ENCODE assay signal across 11 cellular contexts in genomic region chr5:147554285-147554817, GRCh38. TPM values are rescaled to one million over a fixed set of nuclear protein-coding genes. Genes with fewer than 3 reads are reported as not detected.
A peak's percentile ranks its signal among the peaks of the same experiment; 100 is the strongest.
DNase-seq lines count a peak whose midpoint lies in the region; ATAC-seq and TF ChIP-seq lines count a peak whose summit lies in the region.
"Had no signal": no experiment of that assay in that cellular context is flagged by ENCODE, and none has a peak within 500 bp of the region (broad histone marks: within the 10 kb centered on the region; RNA-seq: fewer than 3 reads in every experiment).

No MANE protein-coding gene starts in this region.

- TF ChIP-seq CTCF in osteoblast (IDR thresholded peaks at IDR 0.05; ENCODE audit: extremely low read depth, low read depth, low read length) = no peak

- H3K27me3 ChIP-seq in SJSA1 (replicated peaks) = no peaks in the 10 kb centered on the region
- no peaks in the 10 kb centered on the region for H3K27me3 ChIP-seq in osteoblast (ENCODE audit: insufficient read depth, low read length)

- H3K4me3 Mint-ChIP-seq in natural killer cell treated with Interleukin-12 subunit alpha and Interleukin-12 subunit beta and Interleukin-15 and Interleukin-18, amount 100 ng/mL, for 72 hours = no peak overlapping the region
- H3K4me3 Mint-ChIP-seq: activated CD4-positive, alpha-beta T cell treated with anti-CD3 and anti-CD28 coated beads for 36 hours had no signal

- ATAC-seq in HG03025 (IDR thresholded peaks at IDR 0.05; ENCODE audit: low FRiP score, unreplicated experiment) (no peak), HG02870 (IDR thresholded peaks at IDR 0.05; ENCODE audit: unreplicated experiment) (no peak), GM19395 (IDR thresholded peaks at IDR 0.05; ENCODE audit: unreplicated experiment) (no peak)
- no peak for ATAC-seq in natural killer cell treated with Interleukin-12 subunit alpha and Interleukin-12 subunit beta and Interleukin-15 and Interleukin-18, amount 100 ng/mL, for 72 hours
- ATAC-seq: activated CD4-positive, alpha-beta T cell treated with anti-CD3 and anti-CD28 coated beads for 36 hours had no signal

- no peaks in the 10 kb centered on the region for H3K36me3 ChIP-seq in SJSA1
- no peaks in the 10 kb centered on the region for H3K36me3 ChIP-seq in osteoblast (ENCODE audit: insufficient read depth, low read length)

- H3K4me3 ChIP-seq in SJSA1 = no peak overlapping the region
- peak overlapping the region; percentile 46 for H3K4me3 ChIP-seq in osteoblast (ENCODE audit: insufficient read depth, low read length)

- peak overlapping the region; percentile 82 for H3K4me2 ChIP-seq in osteoblast (ENCODE audit: insufficient read depth, low read length)

- no peaks in the 10 kb centered on the region for H4K20me1 ChIP-seq in osteoblast (ENCODE audit: insufficient read depth, low read length)

- peaks cover 7 to 47% of the 10 kb centered on the region in 2 donors for H3K27me3 Mint-ChIP-seq in natural killer cell treated with Interleukin-12 subunit alpha and Interleukin-12 subunit beta and Interleukin-15 and Interleukin-18, amount 100 ng/mL, for 72 hours

- H3K9me3 ChIP-seq in SJSA1 (replicated peaks) = no peaks in the 10 kb centered on the region
- no peaks in the 10 kb centered on the region for H3K9me3 ChIP-seq in osteoblast (ENCODE audit: low read depth, low read length)

- H3K9me3 Mint-ChIP-seq in natural killer cell treated with Interleukin-12 subunit alpha and Interleukin-12 subunit beta and Interleukin-15 and Interleukin-18, amount 100 ng/mL, for 72 hours = no peaks in the 10 kb centered on the region

- H3K4me1 ChIP-seq in SJSA1 (replicated peaks) (peaks cover 42% of the 10 kb centered on the region), osteoblast (ENCODE audit: insufficient read depth, low read length) (peaks cover 16% of the 10 kb centered on the region)

- H3K79me2 ChIP-seq in osteoblast (ENCODE audit: insufficient read depth, low read length) = no peaks in the 10 kb centered on the region

- DNase-seq in Ammon's horn (ENCODE audit: low spot score) (peak; percentile 42), SJSA1 (ENCODE audit: low read depth in 1 of 2, low spot score in 2 of 2) (peak in 1 of 2 experiments; percentile 71), fibroblast of peridontal ligament (ENCODE audit: extremely low read depth) (peak; percentile 96), osteoblast (ENCODE audit: insufficient read length, low spot score, missing footprints) (peak; percentile 90)
- DNase-seq in natural killer cell treated with Interleukin-12 subunit alpha and Interleukin-12 subunit beta and Interleukin-15 and Interleukin-18, amount 100 ng/mL, for 72 hours (ENCODE audit: low spot score) = no peak
- DNase-seq: activated CD4-positive, alpha-beta T cell treated with anti-CD3 and anti-CD28 coated beads for 36 hours; DMS79 treated with DMSO at 0.1 percent for 48 hours; NCI-H1105 treated with DMSO at 0.1 percent for 48 hours had no signal

- H2AFZ ChIP-seq in osteoblast (ENCODE audit: low read length) = peak overlapping the region; percentile 85

- peak overlapping the region; percentile 83 for H3K27ac ChIP-seq in SJSA1
- peak overlapping the region; percentile 85 for H3K27ac ChIP-seq in osteoblast (ENCODE audit: low read depth, low read length)

- no peaks in the 10 kb centered on the region for H3K36me3 Mint-ChIP-seq in natural killer cell treated with Interleukin-12 subunit alpha and Interleukin-12 subunit beta and Interleukin-15 and Interleukin-18, amount 100 ng/mL, for 72 hours

- H3K4me1 Mint-ChIP-seq in natural killer cell treated with Interleukin-12 subunit alpha and Interleukin-12 subunit beta and Interleukin-15 and Interleukin-18, amount 100 ng/mL, for 72 hours (ENCODE audit: low read depth in 2 of 2) = no peaks in the 10 kb centered on the region
- H3K4me1 Mint-ChIP-seq: activated CD4-positive, alpha-beta T cell treated with anti-CD3 and anti-CD28 coated beads for 36 hours had no signal

- H3K27ac Mint-ChIP-seq in natural killer cell treated with Interleukin-12 subunit alpha and Interleukin-12 subunit beta and Interleukin-15 and Interleukin-18, amount 100 ng/mL, for 72 hours = no peak overlapping the region
- H3K27ac Mint-ChIP-seq: activated CD4-positive, alpha-beta T cell treated with anti-CD3 and anti-CD28 coated beads for 36 hours had no signal

RNA-seq across cellular contexts. Expression of gene DPYSL3, which starts 44.5 kb away (rescaled TPM):
- total RNA-seq in SJSA1 (2014; rRNA removed; shearing (Covaris generic)) = 125 and 156 TPM in 2 replicates
- 80.4 and 119 TPM in 2 replicates for total RNA-seq in osteoblast
- total RNA-seq in natural killer cell treated with Interleukin-12 subunit alpha and Interleukin-12 subunit beta and Interleukin-15 and Interleukin-18, amount 100 ng/mL, for 72 hours = under 1 TPM in 1 of 2 donors, not detected in 1; 0.07 TPM

Comparison
In these comparisons a context has a peak if more than half of its experiments do, and no peak if none do; other contexts are left out.
1. RNA of gene DPYSL3, which starts 44.5 kb away (total RNA-seq): 125 to 156 TPM in SJSA1 and 80.4 to 119 TPM in osteoblast; 0.07 TPM in natural killer cell treated with Interleukin-12 subunit alpha and Interleukin-12 subunit beta and Interleukin-15 and Interleukin-18, amount 100 ng/mL, for 72 hours; every median in the first group is over 10 times any median in the second.